Comparison of ENCODE assay signal across 9 cellular contexts in the genomic region with DNA sequence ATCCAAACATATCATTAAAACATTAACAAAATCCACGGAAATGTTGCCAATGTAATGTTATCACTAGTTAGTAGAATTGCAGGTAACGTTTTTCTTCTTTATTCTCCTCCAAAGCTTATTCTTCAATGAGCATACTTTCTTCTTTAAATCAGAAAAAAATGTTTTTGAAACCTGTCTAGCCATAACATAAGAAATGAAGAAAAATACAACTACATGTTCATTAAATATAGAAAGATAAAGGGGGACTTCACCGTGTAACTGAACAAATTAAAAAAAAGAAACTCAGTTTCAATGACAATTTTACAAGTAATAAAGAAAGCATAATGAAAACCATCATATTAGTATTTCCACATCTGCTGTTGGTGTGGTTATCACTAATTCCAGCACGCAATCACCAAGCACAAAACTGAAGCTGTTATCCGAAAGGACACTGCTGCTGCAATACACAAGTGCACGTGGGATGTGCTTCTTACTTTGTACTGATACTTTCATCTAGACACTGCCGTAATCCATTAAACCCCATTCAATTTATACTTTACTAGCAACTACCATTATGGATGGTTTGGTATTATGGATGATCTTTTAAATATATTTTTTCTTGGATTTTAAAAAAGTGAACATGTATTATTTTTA. TPM values are rescaled to one million over a fixed set of nuclear protein-coding genes. Genes with fewer than 3 reads are reported as not detected.
A peak's percentile ranks its signal among the peaks of the same experiment; 100 is the strongest.
DNase-seq lines count a peak whose midpoint lies in the region; ATAC-seq and TF ChIP-seq lines count a peak whose summit lies in the region.
"Had no signal": no experiment of that assay in that cellular context is flagged by ENCODE, and none has a peak within 500 bp of the region (broad histone marks: within the 10 kb centered on the region; RNA-seq: fewer than 3 reads in every experiment).

No MANE protein-coding gene starts in this region.

- 39 to 54% (median 45%) methylated on average over 7 of the region's 7 CpGs for WGBS in heart left ventricle, 4 donors
- 45% methylated on average over 7 of the region's 7 CpGs for WGBS in right cardiac atrium
- 52 to 53% methylated on average over 7 of the region's 7 CpGs for WGBS in lower leg skin, 2 donors

- H2AFZ ChIP-seq in GM23338, result no peak overlapping the region

- intact Hi-C loops in heart left ventricle (cut with DNase I), result loop anchor here in 4 of 10 donors (5.0 to 10.0 kb wide), 6 partner anchors 37 to 115 kb away; a partner anchor contains a TSS
- intact Hi-C loops in right cardiac atrium (cut with DNase I), result loop anchor here in 1 of 4 donors (5.0 kb wide), 1 partner anchor 38 kb away; a partner anchor contains a TSS
- intact Hi-C loops in activated CD4-positive, alpha-beta memory T cell treated with anti-CD3 and anti-CD28 coated beads for 36 hours (cut with micrococcal nuclease), result loop anchor here (2.0 kb wide), 1 partner anchor 115 kb away; a partner anchor contains a TSS
- intact Hi-C loops in tibial artery (cut with DNase I; ENCODE audit: low total_unique reads), result no loop called here
- intact Hi-C loops in lower leg skin (cut with DNase I; ENCODE audit: low total_unique reads), result no loop called here

- no peak for DNase-seq in heart left ventricle
- DNase-seq in right cardiac atrium, result no peak
- DNase-seq in activated CD4-positive, alpha-beta memory T cell treated with anti-CD3 and anti-CD28 coated beads for 36 hours, result peak; percentile 48
- DNase-seq in foreskin fibroblast, result peak; percentile 32 to 69
- no peak for DNase-seq in tibial artery
- no peak for DNase-seq in occipital lobe (lab: John Stamatoyannopoulos, UW)
- DNase-seq in lower leg skin (ENCODE audit: low spot score in 2 of 2), result no peak
- DNase-seq in GM23338 (ENCODE audit: low spot score), result no peak

- H3K4me1 Mint-ChIP-seq in activated CD4-positive, alpha-beta memory T cell treated with anti-CD3 and anti-CD28 coated beads for 36 hours (ENCODE audit: low read depth), result peaks cover 84% of the 10 kb centered on the region
- H3K4me1 Mint-ChIP-seq in GM23338, result peaks cover 64% of the 10 kb centered on the region

- POLR2A ChIA-PET in activated CD4-positive, alpha-beta memory T cell treated with anti-CD3 and anti-CD28 coated beads for 36 hours (lab: Charles Lee), result interaction anchor here (0.8 to 2.2 kb wide), 7 partner anchors 7 to 164 kb away, joined by 3 to 19 read pairs (median 4); a partner anchor contains a TSS

- H3K36me3 Mint-ChIP-seq in activated CD4-positive, alpha-beta memory T cell treated with anti-CD3 and anti-CD28 coated beads for 36 hours, result no peaks in the 10 kb centered on the region
- peaks cover 5% of the 10 kb centered on the region; the same call in 1 of the 3 replicates for H3K36me3 Mint-ChIP-seq in GM23338 (ENCODE audit: low read depth)

- ATAC-seq in heart left ventricle (no peak), right cardiac atrium (no peak), GM23338 (no peak)

- no peak for TF ChIP-seq CTCF in heart left ventricle (IDR thresholded peaks at IDR 0.05)
- TF ChIP-seq CTCF in foreskin fibroblast (IDR thresholded peaks at IDR 0.05; ENCODE audit: low read depth, low read length), result no peak
- no peak for TF ChIP-seq CTCF in tibial artery (IDR thresholded peaks at IDR 0.05)
- no peak for TF ChIP-seq CTCF in lower leg skin (IDR thresholded peaks at IDR 0.05)
- TF ChIP-seq CTCF in GM23338 (conservative IDR thresholded peaks at IDR 0.05; ENCODE audit: low read depth in 2 of 2), result no peak

- H3K4me3 ChIP-seq in heart left ventricle (peak overlapping the region in 1 of 12 donors; percentile 34), right cardiac atrium (ENCODE audit: low read length) (no peak overlapping the region), foreskin fibroblast (ENCODE audit: low read depth in 1 of 2, low read length in 2 of 2) (peak overlapping the region in 1 of 2 donors; percentile 44), tibial artery (no peak overlapping the region), lower leg skin (ENCODE audit: low read depth, poor library complexity, severe bottlenecking) (no peak overlapping the region), GM23338 (no peak overlapping the region)
- H3K4me3 ChIP-seq: prostate gland had no signal

- H3K27ac Mint-ChIP-seq in activated CD4-positive, alpha-beta memory T cell treated with anti-CD3 and anti-CD28 coated beads for 36 hours, result peak overlapping the region; percentile 95
- no peak overlapping the region for H3K27ac Mint-ChIP-seq in GM23338

- H3K27me3 Mint-ChIP-seq in activated CD4-positive, alpha-beta memory T cell treated with anti-CD3 and anti-CD28 coated beads for 36 hours, result no peaks in the 10 kb centered on the region
- peaks cover 3% of the 10 kb centered on the region for H3K27me3 Mint-ChIP-seq in GM23338 (ENCODE audit: insufficient read depth, low read depth, poor library complexity)

- H3K4me1 ChIP-seq in heart left ventricle (peaks cover 17 to 98% (median 85%) of the 10 kb centered on the region in 12 donors), right cardiac atrium (ENCODE audit: control insufficient read depth, insufficient read depth, low read length) (peaks cover 34% of the 10 kb centered on the region), tibial artery (peaks cover 5 to 98% (median 68%) of the 10 kb centered on the region in 4 donors), GM23338 (ENCODE audit: insufficient read depth) (peaks cover 38% of the 10 kb centered on the region)
- H3K4me1 ChIP-seq: prostate gland had no signal

- no peak for TF ChIP-seq POLR2A in heart left ventricle (IDR thresholded peaks at IDR 0.05)
- no peak for TF ChIP-seq POLR2A in lower leg skin (IDR thresholded peaks at IDR 0.05)

- no peak overlapping the region for H3K4me2 ChIP-seq in GM23338

- H3F3A ChIP-seq in GM23338 (replicated peaks; ENCODE audit: low read depth), result no peaks in the 10 kb centered on the region

- H3K27me3 ChIP-seq in heart left ventricle (no peaks in the 10 kb centered on the region), right cardiac atrium (ENCODE audit: control insufficient read depth, insufficient read depth) (no peaks in the 10 kb centered on the region), tibial artery (no peaks in the 10 kb centered on the region), GM23338 (ENCODE audit: insufficient read depth) (no peaks in the 10 kb centered on the region)

- H3K4me3 Mint-ChIP-seq in activated CD4-positive, alpha-beta memory T cell treated with anti-CD3 and anti-CD28 coated beads for 36 hours, result peak overlapping the region; percentile 59
- H3K4me3 Mint-ChIP-seq in GM23338, result no peak overlapping the region

- no peaks in the 10 kb centered on the region for H3K9me2 ChIP-seq in GM23338 (ENCODE audit: insufficient read depth)

- H3K9me3 Mint-ChIP-seq in activated CD4-positive, alpha-beta memory T cell treated with anti-CD3 and anti-CD28 coated beads for 36 hours, result no peaks in the 10 kb centered on the region
- no peaks in the 10 kb centered on the region for H3K9me3 Mint-ChIP-seq in GM23338

- H3K9me3 ChIP-seq in heart left ventricle (no peaks in the 10 kb centered on the region), right cardiac atrium (ENCODE audit: control insufficient read depth, low read length) (no peaks in the 10 kb centered on the region), tibial artery (no peaks in the 10 kb centered on the region)
- H3K9me3 ChIP-seq: prostate gland had no signal

- peaks cover 7% of the 10 kb centered on the region; the same call in 1 of the 2 replicates for H4K20me1 ChIP-seq in GM23338 (replicated peaks; ENCODE audit: insufficient read depth)

- H3K36me3 ChIP-seq in heart left ventricle (no peaks in the 10 kb centered on the region), tibial artery (no peaks in the 10 kb centered on the region), GM23338 (ENCODE audit: insufficient read depth) (no peaks in the 10 kb centered on the region)
- H3K36me3 ChIP-seq: prostate gland had no signal

- CTCF ChIA-PET in activated CD4-positive, alpha-beta memory T cell treated with anti-CD3 and anti-CD28 coated beads for 36 hours (lab: Charles Lee), result interaction anchor here (0.6 to 0.8 kb wide), 2 partner anchors 43 to 158 kb away, joined by 3 read pairs; no protein-coding TSS in a partner anchor

- peak overlapping the region; percentile 86 to 97 (median 90) for H3K27ac ChIP-seq in heart left ventricle
- H3K27ac ChIP-seq in right cardiac atrium (ENCODE audit: low read length), result no peak overlapping the region
- peak overlapping the region; percentile 84 to 90 for H3K27ac ChIP-seq in tibial artery
- H3K27ac ChIP-seq in GM23338 (ENCODE audit: low read depth), result no peak overlapping the region

- peaks cover 92% of the 10 kb centered on the region for H3K79me2 ChIP-seq in GM23338 (replicated peaks; ENCODE audit: insufficient read depth)

RNA-seq across cellular contexts. Expression of a gene that starts 9.6 kb away (rescaled TPM):
- total RNA-seq in heart left ventricle (10 to 100 TPM; 42.8 to 91.8 (median 50.9) TPM), right cardiac atrium (10 to 100 TPM; 48.2 to 84.7 (median 54.6) TPM), occipital lobe (125 TPM), lower leg skin (100 to 1,000 TPM in 1 of 4 donors, 10 to 100 TPM in 3; 75.5 to 101 (median 78.0) TPM)
- polyA plus RNA-seq in heart left ventricle (10 to 100 TPM; 16.2 to 46.4 TPM), right cardiac atrium (29.0 TPM), GM23338 (2016; fragmentation: Nextera tagmentation; extraction: Ambion mirVana) (9.6 TPM in 2 replicates)
- 10 to 100 TPM; 62.4 to 64.2 TPM for total RNA-seq in activated CD4-positive, alpha-beta memory T cell treated with anti-CD3 and anti-CD28 coated beads for 36 hours
- total RNA-seq in GM23338 (2014; rRNA removed; shearing (Covaris generic)), result 50.3 and 52.7 TPM in 2 replicates

RNA-seq across cellular contexts. Expression of a gene that starts 36.7 kb away (rescaled TPM):
- total RNA-seq in heart left ventricle, result 10 to 100 TPM; 15.1 to 25.7 (median 21.0) TPM
- 10 to 100 TPM; 16.2 to 40.9 TPM for polyA plus RNA-seq in heart left ventricle
- 10 to 100 TPM; 25.4 to 32.1 (median 28.6) TPM for total RNA-seq in right cardiac atrium
- polyA plus RNA-seq in right cardiac atrium, result 28.7 TPM
- total RNA-seq in activated CD4-positive, alpha-beta memory T cell treated with anti-CD3 and anti-CD28 coated beads for 36 hours, result 10 to 100 TPM in 1 of 2 experiments, 1 to 10 TPM in 1; 9.2 to 10.2 TPM
- 12.5 TPM for total RNA-seq in occipital lobe
- 10 to 100 TPM; 10.5 to 16.9 (median 13.0) TPM for total RNA-seq in lower leg skin
- 8.3 and 9.0 TPM in 2 replicates for total RNA-seq in GM23338 (2014; rRNA removed; shearing (Covaris generic))
- polyA plus RNA-seq in GM23338 (2016; fragmentation: Nextera tagmentation; extraction: Ambion mirVana), result 54.4 and 60.9 TPM in 2 replicates

Comparison
In these comparisons a context has a peak if more than half of its experiments do, and no peak if none do; other contexts are left out.
1. H3K27ac ChIP-seq: peak in heart left ventricle (12 of 12) and tibial artery (2 of 2); none in right cardiac atrium (single experiment) and GM23338 (single experiment).
2. DNase-seq: peak in activated CD4-positive, alpha-beta memory T cell treated with anti-CD3 and anti-CD28 coated beads for 36 hours (single experiment) and foreskin fibroblast (2 of 2); none in heart left ventricle (0 of 5), right cardiac atrium (0 of 3), tibial artery (0 of 2), occipital lobe (single experiment), lower leg skin (0 of 2) and GM23338 (single experiment).